ENCODE assay signal across 16 cellular contexts in genomic region chr3:100665230-100665629, GRCh38. TPM values are rescaled to one million over a fixed set of nuclear protein-coding genes. Genes with fewer than 3 reads are reported as not detected.
A peak's percentile ranks its signal among the peaks of the same experiment; 100 is the strongest.
DNase-seq lines count a peak whose midpoint lies in the region; ATAC-seq, FAIRE-seq and TF ChIP-seq lines count a peak whose summit lies in the region.
"Had no signal": no experiment of that assay in that cellular context is flagged by ENCODE, and none has a peak within 500 bp of the region (broad histone marks: within the 10 kb centered on the region; RNA-seq: fewer than 3 reads in every experiment).

No MANE protein-coding gene starts in this region.

- H3K4me2 ChIP-seq in A549 = 0 out of 3 replicates have a peak overlapping the region, but pooled peaks have one; percentile 15
- no peak overlapping the region for H3K4me2 ChIP-seq in keratinocyte (ENCODE audit: control insufficient read depth, extremely low read depth, insufficient read depth, low read depth, low read length)

- DNase-seq in A549 (ENCODE audit: low read depth in 1 of 2, low spot score in 1 of 2) (no peak), keratinocyte (ENCODE audit: low read depth, low spot score) (no peak), SHP77 (lab: John Stamatoyannopoulos, UW) (no peak), COLO668 (lab: John Stamatoyannopoulos, UW; ENCODE audit: unreplicated experiment) (no peak)
- DNase-seq in activated CD8-positive, alpha-beta T cell treated with anti-CD3 and anti-CD28 coated beads, Interleukin-2, amount 10 ng/mL, durations not matched to agents 7 days and 5 days = peak; percentile 74
- DNase-seq: hippocampal formation, NCI-H1694 treated with DMSO at 0.1 percent for 48 hours, psoas muscle, tibial artery had no signal

- no peak overlapping the region for H3K9ac ChIP-seq in keratinocyte (ENCODE audit: control insufficient read depth, extremely low read depth, insufficient read depth, low read length)

- H3K4me1 ChIP-seq in A549 (no peaks in the 10 kb centered on the region), keratinocyte (ENCODE audit: control insufficient read depth, extremely low read depth, insufficient read depth, low read length) (no peaks in the 10 kb centered on the region)
- H3K4me1 ChIP-seq: psoas muscle, tibial artery had no signal

- TF ChIP-seq RAD21 in A549 (conservative IDR thresholded peaks at IDR 0.05 in 1 of 2, IDR thresholded peaks at IDR 0.05 in 1 of 2) = no peak

- WGBS in A549 (ENCODE audit: missing lambda C conversion rate) = 52% methylated on average over 7 of the region's 7 CpGs

- TF ChIP-seq CTCF in A549 (IDR thresholded peaks at IDR 0.05) = no peak
- no peak for TF ChIP-seq CTCF in keratinocyte (optimal IDR thresholded peaks at IDR 0.05 in 1 of 3, IDR thresholded peaks at IDR 0.05 in 1 of 3, conservative IDR thresholded peaks at IDR 0.05 in 1 of 3; ENCODE audit: extremely low read depth in 1 of 3, insufficient read depth in 2 of 3, low read length in 3 of 3)

- H3K27ac Mint-ChIP-seq in activated CD8-positive, alpha-beta T cell treated with anti-CD3 and anti-CD28 coated beads, Interleukin-2, amount 10 ng/mL, durations not matched to agents 7 days and 5 days = peak overlapping the region; percentile 82
- H3K27ac Mint-ChIP-seq: memory B cell had no signal

- TF ChIP-seq EP300 in A549 (IDR thresholded peaks at IDR 0.05) = no peak

- H3K4me3 ChIP-seq in A549 (no peak overlapping the region), keratinocyte (ENCODE audit: control insufficient read depth in 2 of 3, extremely low read depth in 1 of 3, insufficient read depth in 2 of 3, low read depth in 1 of 3, low read length in 3 of 3) (no peak overlapping the region)
- H3K4me3 ChIP-seq: psoas muscle, tibial artery had no signal

- TF ChIP-seq POLR2A in A549 (IDR thresholded peaks at IDR 0.05; ENCODE audit: low read length) = no peak

- ATAC-seq in A549 (no peak), HG03432 (IDR thresholded peaks at IDR 0.05; ENCODE audit: unreplicated experiment) (peak; percentile 57), HG03196 (IDR thresholded peaks at IDR 0.05; ENCODE audit: unreplicated experiment) (no peak), GM18517 (IDR thresholded peaks at IDR 0.05; ENCODE audit: unreplicated experiment) (no peak)
- peak; percentile 89 for ATAC-seq in activated CD8-positive, alpha-beta T cell treated with anti-CD3 and anti-CD28 coated beads, Interleukin-2, amount 10 ng/mL, durations not matched to agents 7 days and 5 days
- ATAC-seq: psoas muscle, SK-N-SH treated with all-trans-retinoic acid at 6 μM for 48 hours had no signal

- H3K27ac ChIP-seq in A549 (no peak overlapping the region), keratinocyte (ENCODE audit: control insufficient read depth, insufficient read depth, low read length) (no peak overlapping the region)
- H3K27ac ChIP-seq: psoas muscle, tibial artery had no signal

- H3K9me3 Mint-ChIP-seq in activated CD8-positive, alpha-beta T cell treated with anti-CD3 and anti-CD28 coated beads, Interleukin-2, amount 10 ng/mL, durations not matched to agents 7 days and 5 days (ENCODE audit: insufficient read depth) = peaks cover 10% of the 10 kb centered on the region

- H3K36me3 ChIP-seq in keratinocyte (ENCODE audit: control insufficient read depth in 2 of 2, extremely low read depth in 1 of 2, insufficient read depth in 2 of 2, low read length in 2 of 2) = no peaks in the 10 kb centered on the region
- H3K36me3 ChIP-seq: tibial artery had no signal

- H3K27me3 ChIP-seq in keratinocyte (ENCODE audit: control insufficient read depth, extremely low read depth, insufficient read depth, low read length) = no peaks in the 10 kb centered on the region
- H3K27me3 ChIP-seq: tibial artery had no signal

- peaks cover 72% of the 10 kb centered on the region for H3K36me3 Mint-ChIP-seq in activated CD8-positive, alpha-beta T cell treated with anti-CD3 and anti-CD28 coated beads, Interleukin-2, amount 10 ng/mL, durations not matched to agents 7 days and 5 days (ENCODE audit: low read depth)
- H3K36me3 Mint-ChIP-seq: memory B cell had no signal

- CTCF ChIA-PET in A549 (lab: Yijun Ruan, JAX) = no interaction called here
- CTCF ChIA-PET in activated CD8-positive, alpha-beta T cell treated with anti-CD3 and anti-CD28 coated beads, Interleukin-2, amount 10 ng/mL, durations not matched to agents 7 days and 5 days (lab: Charles Lee) = interaction anchor here (0.8 to 2.6 kb wide), 11 partner anchors 11 to 202 kb away, joined by 3 to 21 read pairs (median 5); partner anchors contain the start of gene TFG

- no peaks in the 10 kb centered on the region for H3K9me3 ChIP-seq in A549
- H3K9me3 ChIP-seq in keratinocyte (ENCODE audit: control insufficient read depth, low read depth, low read length) = no peaks in the 10 kb centered on the region
- H3K9me3 ChIP-seq: psoas muscle, tibial artery had no signal

- H4K20me1 ChIP-seq in keratinocyte (ENCODE audit: control insufficient read depth, extremely low read depth, insufficient read depth, low read length) = no peaks in the 10 kb centered on the region

- H3K4me1 Mint-ChIP-seq in activated CD8-positive, alpha-beta T cell treated with anti-CD3 and anti-CD28 coated beads, Interleukin-2, amount 10 ng/mL, durations not matched to agents 7 days and 5 days (ENCODE audit: low read depth) = peaks cover 32% of the 10 kb centered on the region

- dilution Hi-C loops in keratinocyte (cut with MboI; ENCODE audit: extremely low pct_ligation_motif_present, low sequenced_read_pairs) = no loop called here

- H3K79me2 ChIP-seq in keratinocyte (ENCODE audit: control insufficient read depth, insufficient read depth, low read length) = no peaks in the 10 kb centered on the region

- peak overlapping the region; percentile 37 for H3K4me3 Mint-ChIP-seq in activated CD8-positive, alpha-beta T cell treated with anti-CD3 and anti-CD28 coated beads, Interleukin-2, amount 10 ng/mL, durations not matched to agents 7 days and 5 days
- H3K4me3 Mint-ChIP-seq: memory B cell had no signal

- H2AFZ ChIP-seq in keratinocyte (ENCODE audit: control insufficient read depth, low read length) = no peak overlapping the region

- POLR2A ChIA-PET in A549 (lab: Yijun Ruan, JAX) = no interaction called here
- POLR2A ChIA-PET in activated CD8-positive, alpha-beta T cell treated with anti-CD3 and anti-CD28 coated beads, Interleukin-2, amount 10 ng/mL, durations not matched to agents 7 days and 5 days (lab: Charles Lee) = interaction anchor here (0.9 to 1.8 kb wide), 3 partner anchors 40 to 89 kb away, joined by 3 to 11 read pairs (median 3); partner anchors contain the start of gene TFG

- no peaks in the 10 kb centered on the region for H3K27me3 Mint-ChIP-seq in activated CD8-positive, alpha-beta T cell treated with anti-CD3 and anti-CD28 coated beads, Interleukin-2, amount 10 ng/mL, durations not matched to agents 7 days and 5 days (ENCODE audit: low read depth)

- FAIRE-seq in A549 (lab: Jason Lieb, UNC) = no peak
- peak; percentile 26 for FAIRE-seq in keratinocyte (lab: Jason Lieb, UNC)
- FAIRE-seq: endothelial cell of umbilical vein, G401.6 had no signal

- H3K9me1 ChIP-seq in keratinocyte (ENCODE audit: control insufficient read depth, extremely low read depth, insufficient read depth, low read length) = no peaks in the 10 kb centered on the region

TF ChIP-seq in A549, 52 proteins besides CTCF, POLR2A, EP300 and RAD21:
- TF ChIP-seq CBX8 (IDR thresholded peaks at IDR 0.05) (no peak), BHLHE40 (IDR thresholded peaks at IDR 0.05; ENCODE audit: low read depth, low read length) (no peak)

RNA-seq across cellular contexts. Expression of gene TFG, which starts 44.1 kb away (rescaled TPM):
- 134 and 135 TPM in 2 replicates for polyA plus RNA-seq in A549 (2011; rRNA removed)
- 166 and 187 TPM in 2 replicates for polyA plus RNA-seq in A549 (2012; cell fraction: cytosol; rRNA removed)
- polyA plus RNA-seq in A549 (2012; cell fraction: nucleus; rRNA removed) = 127 and 146 TPM in 2 replicates
- polyA plus RNA-seq in A549 (2017; fragmentation: RNase III; extraction: RNeasy Plus Mini Kit Qiagen cat#74134 plus additional on column Dnase treatment) = 152 to 161 TPM (median 153 TPM) in 3 replicates
- 74.9 and 76.4 TPM in 2 replicates for polyA minus RNA-seq in A549 (2011; rRNA and poly(A)+ RNA removed)
- total RNA-seq in activated CD8-positive, alpha-beta T cell treated with anti-CD3 and anti-CD28 coated beads, Interleukin-2, amount 10 ng/mL, durations not matched to agents 7 days and 5 days = 10 to 100 TPM; 59.8 to 63.1 TPM
- polyA plus RNA-seq in keratinocyte = 110 to 247 TPM (median 177 TPM) in 3 replicates
- 83.5 TPM for polyA plus RNA-seq in keratinocyte (2011; ENCODE audit: low read depth)
- 159 and 208 TPM in 2 replicates for polyA plus RNA-seq in keratinocyte (2011; cell fraction: cytosol; rRNA removed)
- polyA plus RNA-seq in keratinocyte (2011; cell fraction: nucleus; rRNA removed) = 222 and 244 TPM in 2 replicates
- 98.0 and 133 TPM in 2 replicates for polyA plus RNA-seq in keratinocyte (2012; ENCODE audit: low replicate concordance)
- polyA minus RNA-seq in keratinocyte = 58.0 to 97.0 TPM (median 94.7 TPM) in 3 replicates
- polyA minus RNA-seq in keratinocyte (2011; cell fraction: cytosol; rRNA and poly(A)+ RNA removed) = 62.3 TPM
- 49.6 and 90.0 TPM in 2 replicates for polyA minus RNA-seq in keratinocyte (2011; cell fraction: nucleus; rRNA and poly(A)+ RNA removed)

RNA-seq across cellular contexts. Expression of gene ADGRG7, which starts 55.8 kb away (rescaled TPM):
- polyA plus RNA-seq in A549 (2011; rRNA removed) = 0.09 TPM in 1 of 2 replicates, not detected in the other
- polyA plus RNA-seq in A549 (2012; cell fraction: cytosol; rRNA removed) = not detected in 2 replicates
- 0.01 TPM in 1 of 2 replicates, not detected in the other for polyA plus RNA-seq in A549 (2012; cell fraction: nucleus; rRNA removed)
- polyA plus RNA-seq in A549 (2017; fragmentation: RNase III; extraction: RNeasy Plus Mini Kit Qiagen cat#74134 plus additional on column Dnase treatment) = not detected in 3 replicates
- not detected in 2 replicates for polyA minus RNA-seq in A549 (2011; rRNA and poly(A)+ RNA removed)
- 10 to 100 TPM; 26.5 to 27.0 TPM for total RNA-seq in activated CD8-positive, alpha-beta T cell treated with anti-CD3 and anti-CD28 coated beads, Interleukin-2, amount 10 ng/mL, durations not matched to agents 7 days and 5 days
- 0.03 to 0.06 TPM (median 0.03 TPM) in 3 replicates for polyA plus RNA-seq in keratinocyte
- 0.16 TPM for polyA plus RNA-seq in keratinocyte (2011; ENCODE audit: low read depth)
- not detected in 2 replicates for polyA plus RNA-seq in keratinocyte (2011; cell fraction: cytosol; rRNA removed)
- polyA plus RNA-seq in keratinocyte (2011; cell fraction: nucleus; rRNA removed) = 0.06 and 0.07 TPM in 2 replicates
- 0.08 and 0.45 TPM in 2 replicates for polyA plus RNA-seq in keratinocyte (2012; ENCODE audit: low replicate concordance)
- polyA minus RNA-seq in keratinocyte = 0.19 TPM in 1 of 3 replicates, not detected in the others
- not detected for polyA minus RNA-seq in keratinocyte (2011; cell fraction: cytosol; rRNA and poly(A)+ RNA removed)
- polyA minus RNA-seq in keratinocyte (2011; cell fraction: nucleus; rRNA and poly(A)+ RNA removed) = not detected in 2 replicates
- total RNA-seq: endothelial cell of umbilical vein had no signal
- polyA plus RNA-seq: endothelial cell of umbilical vein had no signal

Comparison
In these comparisons a context has a peak if more than half of its experiments do, and no peak if none do; other contexts are left out.
1. ATAC-seq: peak in HG03432 (single experiment) and activated CD8-positive, alpha-beta T cell treated with anti-CD3 and anti-CD28 coated beads, Interleukin-2, amount 10 ng/mL, durations not matched to agents 7 days and 5 days (single experiment); none in A549 (0 of 2), HG03196 (single experiment) and GM18517 (single experiment).